ENCODE assay signal across 10 cellular contexts in the genomic region with DNA sequence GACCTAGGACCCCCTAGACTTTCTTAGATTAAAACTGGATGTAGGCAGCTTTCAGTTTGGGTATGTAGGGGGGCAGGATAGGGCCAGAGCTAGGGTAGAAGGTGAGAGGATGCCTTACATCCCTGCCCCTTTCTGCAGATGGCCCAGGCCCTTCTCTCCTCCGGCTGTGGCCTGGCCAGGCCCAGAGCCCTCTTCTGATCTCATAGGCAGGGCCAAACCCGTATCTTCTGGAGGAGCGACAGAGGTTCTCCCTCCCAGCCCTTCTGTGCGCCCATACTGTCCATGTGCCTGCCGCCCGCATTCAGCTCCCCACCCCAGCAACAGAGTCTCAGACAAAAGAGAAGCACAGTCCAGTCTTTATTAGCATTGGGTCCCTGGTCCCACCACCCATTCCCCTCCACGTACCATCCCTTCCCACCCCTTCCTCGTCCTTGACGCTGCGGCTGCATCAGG. TPM values are rescaled to one million over a fixed set of nuclear protein-coding genes. Genes with fewer than 3 reads are reported as not detected.
DNase-seq lines count a peak whose midpoint lies in the region; ATAC-seq and TF ChIP-seq lines count a peak whose summit lies in the region.
"Had no signal": no experiment of that assay in that cellular context is flagged by ENCODE, and none has a peak within 500 bp of the region (broad histone marks: within the 10 kb centered on the region; RNA-seq: fewer than 3 reads in every experiment).

No MANE protein-coding gene starts in this region.

- H3K4me1 ChIP-seq in Loucy (ENCODE audit: insufficient read depth, low read length, poor library complexity, severe bottlenecking) (peaks cover 50% of the 10 kb centered on the region), subcutaneous abdominal adipose tissue (ENCODE audit: control insufficient read depth in 5 of 5, insufficient read depth in 5 of 5, low read length in 5 of 5) (peaks cover 0 to 37% (median 4%) of the 10 kb centered on the region in 5 donors)

- peaks cover 24% of the 10 kb centered on the region for H3K27me3 ChIP-seq in Loucy (ENCODE audit: insufficient read depth, low read length, poor library complexity, severe bottlenecking)
- H3K27me3 ChIP-seq in subcutaneous abdominal adipose tissue (ENCODE audit: control insufficient read depth in 5 of 5, insufficient read depth in 4 of 5, low read length in 5 of 5) = peaks cover 23 to 40% (median 25%) of the 10 kb centered on the region in 5 donors
- H3K27me3 ChIP-seq in brain microvascular endothelial cell (replicated peaks) = peaks cover 7% of the 10 kb centered on the region

- H3K36me3 ChIP-seq in Loucy (ENCODE audit: insufficient read depth, low read length) (peaks cover 39% of the 10 kb centered on the region), subcutaneous abdominal adipose tissue (ENCODE audit: control insufficient read depth in 5 of 5, insufficient read depth in 5 of 5, low read length in 5 of 5) (no peaks in the 10 kb centered on the region), brain microvascular endothelial cell (replicated peaks) (no peaks in the 10 kb centered on the region)

- peaks cover 34% of the 10 kb centered on the region for H3F3A ChIP-seq in Loucy (ENCODE audit: low read depth)

- no peak for TF ChIP-seq POLR2A in lower leg skin (IDR thresholded peaks at IDR 0.05)

- H3K4me3 ChIP-seq in Loucy (ENCODE audit: low read length, poor library complexity, severe bottlenecking) (peak overlapping the region; percentile 99), lower leg skin (ENCODE audit: low read depth, poor library complexity, severe bottlenecking) (peak overlapping the region; percentile 41), subcutaneous abdominal adipose tissue (ENCODE audit: low read depth in 1 of 5, low read length in 5 of 5) (peak overlapping the region; percentile 58 to 66 (median 65)), brain microvascular endothelial cell (ENCODE audit: low read depth, low read length) (no peak overlapping the region)

- peak overlapping the region; percentile 57 for H3K27ac ChIP-seq in subcutaneous abdominal adipose tissue (ENCODE audit: low read depth, low read length)
- H3K27ac ChIP-seq in brain microvascular endothelial cell = no peak overlapping the region

- DNase-seq in activated CD8-positive, alpha-beta memory T cell treated with anti-CD3 and anti-CD28 coated beads, Interleukin-2, amount 50 U/mL, for 48 hours = peak; percentile 87
- DNase-seq in lower leg skin (ENCODE audit: low spot score in 2 of 2) (no peak), brain microvascular endothelial cell (no peak), AG08395 (ENCODE audit: low spot score) (no peak), cortex of kidney (lab: John Stamatoyannopoulos, UW) (no peak)
- DNase-seq: NCI-H1930 had no signal

- intact Hi-C loops in lower leg skin (cut with DNase I; ENCODE audit: low total_unique reads) = no loop called here

- H3K79me2 ChIP-seq in Loucy (ENCODE audit: insufficient read depth, low read length) = peaks cover 95% of the 10 kb centered on the region

- 73 to 76% methylated on average over 10 of the region's 10 CpGs for WGBS in lower leg skin, 2 donors

- H3K9ac ChIP-seq in Loucy (ENCODE audit: low read depth, low read length, poor library complexity, severe bottlenecking) (peak overlapping the region; percentile 99), subcutaneous abdominal adipose tissue (ENCODE audit: low read length in 5 of 5) (peak overlapping the region in 4 of 5 donors; percentile 10 to 79 (median 67))

- TF ChIP-seq CTCF in Loucy (conservative IDR thresholded peaks at IDR 0.05; ENCODE audit: low read length) (no peak), lower leg skin (IDR thresholded peaks at IDR 0.05) (no peak), brain microvascular endothelial cell (IDR thresholded peaks at IDR 0.05; ENCODE audit: low read depth, low read length, missing control alignments) (no peak)

- no peak overlapping the region for H2AFZ ChIP-seq in Loucy (ENCODE audit: low read length)

- no peaks in the 10 kb centered on the region for H3K9me2 ChIP-seq in Loucy (replicated peaks; ENCODE audit: low read depth, low read length)

- in situ Hi-C loops in brain microvascular endothelial cell (cut with HindIII; ENCODE audit: low pct_ligation_motif_present, low sequenced_read_pairs) = no loop called here

- peaks cover 63% of the 10 kb centered on the region for H4K20me1 ChIP-seq in Loucy (ENCODE audit: insufficient read depth, low read length, poor library complexity, severe bottlenecking)

- peak overlapping the region; percentile 90 for H3K4me2 ChIP-seq in Loucy (ENCODE audit: low read depth, low read length, poor library complexity, severe bottlenecking)

- H3K9me3 ChIP-seq in Loucy (ENCODE audit: insufficient read depth, low read depth, low read length) (no peaks in the 10 kb centered on the region), subcutaneous abdominal adipose tissue (ENCODE audit: control insufficient read depth in 5 of 5, low read length in 5 of 5) (no peaks in the 10 kb centered on the region)

- ATAC-seq in GM21825 (IDR thresholded peaks at IDR 0.05; ENCODE audit: unreplicated experiment) = no peak

RNA-seq across cellular contexts. Expression of a gene that starts 2.0 kb away (rescaled TPM):
- total RNA-seq in lower leg skin = 10 to 100 TPM in 1 of 4 donors, 1 to 10 TPM in 3; 8.2 to 18.3 (median 8.8) TPM

RNA-seq across cellular contexts. Expression of a gene that starts 21.4 kb away (rescaled TPM):
- total RNA-seq in lower leg skin = 10 to 100 TPM; 49.5 to 89.7 (median 57.5) TPM

RNA-seq across cellular contexts. Expression of a gene that starts 49.8 kb away (rescaled TPM):
- total RNA-seq in lower leg skin = under 1 TPM in 1 of 4 donors, not detected in 3; 0.10 TPM
- total RNA-seq: esophagus mucosa had no signal
